Comparison of ENCODE assay signal across 16 cellular contexts in the genomic region with DNA sequence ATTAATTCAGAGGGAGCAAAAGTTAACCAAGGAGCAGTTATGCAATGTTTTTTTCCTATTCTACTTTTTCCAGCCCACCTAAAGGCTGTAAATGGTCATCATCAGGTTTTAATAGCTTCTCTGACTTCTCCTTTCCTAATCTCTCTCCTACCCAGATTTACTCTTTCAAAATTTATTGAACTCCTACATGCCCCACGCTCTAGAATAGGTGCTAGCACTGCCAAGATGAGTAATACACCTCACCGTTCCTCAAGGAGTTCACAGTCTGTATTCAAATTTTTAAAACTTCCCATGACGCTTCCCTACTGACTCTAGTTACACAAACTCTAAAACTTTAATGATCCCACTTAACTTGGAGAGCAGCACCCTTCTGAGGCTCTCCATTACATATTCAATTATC. TPM values are rescaled to one million over a fixed set of nuclear protein-coding genes. Genes with fewer than 3 reads are reported as not detected.
A peak's percentile ranks its signal among the peaks of the same experiment; 100 is the strongest.
DNase-seq lines count a peak whose midpoint lies in the region; ATAC-seq and TF ChIP-seq lines count a peak whose summit lies in the region.
"Had no signal": no experiment of that assay in that cellular context is flagged by ENCODE, and none has a peak within 500 bp of the region (broad histone marks: within the 10 kb centered on the region; RNA-seq: fewer than 3 reads in every experiment).

No MANE protein-coding gene starts in this region.

- H3K9me3 ChIP-seq in prostate gland = no peaks in the 10 kb centered on the region
- H3K9me3 ChIP-seq in upper lobe of right lung = no peaks in the 10 kb centered on the region
- H3K9me3 ChIP-seq in OCI-LY7 (ENCODE audit: low read length) = no peaks in the 10 kb centered on the region
- H3K9me3 ChIP-seq: body of pancreas had no signal

- peak overlapping the region; percentile 23 for H3K27ac Mint-ChIP-seq in activated naive CD4-positive, alpha-beta T cell treated with anti-CD3 and anti-CD28 coated beads for 36 hours
- H3K27ac Mint-ChIP-seq: activated CD4-positive, alpha-beta T cell treated with anti-CD3 and anti-CD28 coated beads, Interleukin-2, amount 10 ng/mL, durations not matched to agents 7 days and 5 days; activated T-helper 17 cell treated with anti-CD3 and anti-CD28 coated beads, Interleukin-2, amount 50 U/mL, for 72 hours; T-helper 1 cell treated with Interleukin-12 subunit alpha and Interleukin-12 subunit beta and Interleukin-4 antibody, amounts not matched to agents 30 μg/mL and 1 μg/mL, for 36 hours had no signal

- ATAC-seq in foreskin keratinocyte (peak; percentile 50), upper lobe of right lung (peak; percentile 75), GM18505 (IDR thresholded peaks at IDR 0.05; ENCODE audit: unreplicated experiment) (no peak)
- ATAC-seq: activated T-helper 17 cell treated with anti-CD3 and anti-CD28 coated beads, Interleukin-2, amount 50 U/mL, for 72 hours; body of pancreas had no signal

- H3K4me1 ChIP-seq in foreskin keratinocyte (peaks cover 26% of the 10 kb centered on the region), prostate gland (replicated peaks) (no peaks in the 10 kb centered on the region), upper lobe of right lung (peaks cover 33% of the 10 kb centered on the region), OCI-LY7 (ENCODE audit: insufficient read depth, low read length, poor library complexity, severe bottlenecking) (no peaks in the 10 kb centered on the region)

- no peaks in the 10 kb centered on the region for H3K79me2 ChIP-seq in OCI-LY7 (ENCODE audit: insufficient read depth, low read depth, low read length)

- DNase-seq in activated naive CD4-positive, alpha-beta T cell treated with anti-CD3 and anti-CD28 coated beads for 36 hours = no peak
- no peak for DNase-seq in activated naive CD4-positive, alpha-beta T cell treated with Interleukin-2 at 50 U/mL for 16 hours
- DNase-seq in foreskin keratinocyte = no peak
- no peak for DNase-seq in prostate gland (ENCODE audit: low spot score)
- no peak for DNase-seq in upper lobe of right lung
- no peak for DNase-seq in NCI-H1417 treated with DMSO at 0.1 percent for 48 hours (lab: John Stamatoyannopoulos, UW)
- no peak for DNase-seq in OCI-LY7 (ENCODE audit: low spot score)
- DNase-seq: 8988T; activated CD4-positive, alpha-beta T cell treated with anti-CD3 and anti-CD28 coated beads, Interleukin-2, amount 10 ng/mL, durations not matched to agents 7 days and 5 days; body of pancreas; NCI-H1092; NCI-H446 treated with DMSO at 0.1 percent for 48 hours had no signal

- H3K36me3 ChIP-seq in prostate gland = no peaks in the 10 kb centered on the region
- H3K36me3 ChIP-seq in upper lobe of right lung = no peaks in the 10 kb centered on the region
- no peaks in the 10 kb centered on the region for H3K36me3 ChIP-seq in OCI-LY7 (ENCODE audit: insufficient read depth, low read length)

- no peaks in the 10 kb centered on the region for H3K9me2 ChIP-seq in OCI-LY7 (ENCODE audit: insufficient read depth, low read length)

- no TSS peak for BruUV-seq in OCI-LY7 (replicated peaks; lab: Mats Ljungman, UMichigan)

- H3K27me3 ChIP-seq in foreskin keratinocyte = no peaks in the 10 kb centered on the region
- H3K27me3 ChIP-seq in prostate gland (replicated peaks; ENCODE audit: insufficient read depth) = no peaks in the 10 kb centered on the region
- no peaks in the 10 kb centered on the region for H3K27me3 ChIP-seq in upper lobe of right lung
- H3K27me3 ChIP-seq: body of pancreas had no signal

- no peak overlapping the region for H3K4me2 ChIP-seq in OCI-LY7 (ENCODE audit: low read length)

- no peaks in the 10 kb centered on the region for H4K20me1 ChIP-seq in OCI-LY7 (ENCODE audit: insufficient read depth, low read length)

- no peaks in the 10 kb centered on the region for H3K4me1 Mint-ChIP-seq in activated naive CD4-positive, alpha-beta T cell treated with anti-CD3 and anti-CD28 coated beads for 36 hours (ENCODE audit: low read depth)
- H3K4me1 Mint-ChIP-seq: activated T-helper 17 cell treated with anti-CD3 and anti-CD28 coated beads, Interleukin-2, amount 50 U/mL, for 72 hours had no signal

- CTCF ChIA-PET in activated naive CD4-positive, alpha-beta T cell treated with anti-CD3 and anti-CD28 coated beads for 36 hours (lab: Charles Lee) = no interaction called here
- CTCF ChIA-PET in OCI-LY7 (lab: Charles Lee; ENCODE audit: unreplicated experiment) = no interaction called here

- no peak overlapping the region for H3K27ac ChIP-seq in foreskin keratinocyte
- H3K27ac ChIP-seq in prostate gland = peak overlapping the region; percentile 60
- peak overlapping the region; percentile 48 for H3K27ac ChIP-seq in upper lobe of right lung
- H3K27ac ChIP-seq in OCI-LY7 (ENCODE audit: low read depth, low read length, poor library complexity, severe bottlenecking) = no peak overlapping the region

- H3K4me3 Mint-ChIP-seq in activated naive CD4-positive, alpha-beta T cell treated with anti-CD3 and anti-CD28 coated beads for 36 hours = no peak overlapping the region
- H3K4me3 Mint-ChIP-seq: activated CD4-positive, alpha-beta T cell treated with anti-CD3 and anti-CD28 coated beads, Interleukin-2, amount 10 ng/mL, durations not matched to agents 7 days and 5 days; activated T-helper 17 cell treated with anti-CD3 and anti-CD28 coated beads, Interleukin-2, amount 50 U/mL, for 72 hours; T-helper 1 cell treated with Interleukin-12 subunit alpha and Interleukin-12 subunit beta and Interleukin-4 antibody, amounts not matched to agents 30 μg/mL and 1 μg/mL, for 36 hours had no signal

- no peaks in the 10 kb centered on the region for H3K9me3 Mint-ChIP-seq in activated naive CD4-positive, alpha-beta T cell treated with anti-CD3 and anti-CD28 coated beads for 36 hours
- H3K9me3 Mint-ChIP-seq: activated CD4-positive, alpha-beta T cell treated with anti-CD3 and anti-CD28 coated beads, Interleukin-2, amount 10 ng/mL, durations not matched to agents 7 days and 5 days; activated T-helper 17 cell treated with anti-CD3 and anti-CD28 coated beads, Interleukin-2, amount 50 U/mL, for 72 hours; T-helper 1 cell treated with Interleukin-12 subunit alpha and Interleukin-12 subunit beta and Interleukin-4 antibody, amounts not matched to agents 30 μg/mL and 1 μg/mL, for 36 hours had no signal

- H3K36me3 Mint-ChIP-seq in activated naive CD4-positive, alpha-beta T cell treated with anti-CD3 and anti-CD28 coated beads for 36 hours (ENCODE audit: low read depth) = peaks cover 8% of the 10 kb centered on the region

- no peak overlapping the region for H2AFZ ChIP-seq in OCI-LY7 (ENCODE audit: low read length)

- WGBS in prostate gland = 24% methylated on average over 3 of the region's 3 CpGs

- H3K4me3 ChIP-seq in prostate gland (no peak overlapping the region), upper lobe of right lung (peak overlapping the region; percentile 6), OCI-LY7 (ENCODE audit: low read depth, low read length, poor library complexity, severe bottlenecking) (no peak overlapping the region)
- H3K4me3 ChIP-seq: body of pancreas had no signal

- no peaks in the 10 kb centered on the region for H3K27me3 Mint-ChIP-seq in activated naive CD4-positive, alpha-beta T cell treated with anti-CD3 and anti-CD28 coated beads for 36 hours (ENCODE audit: low read depth)
- H3K27me3 Mint-ChIP-seq: activated CD4-positive, alpha-beta T cell treated with anti-CD3 and anti-CD28 coated beads, Interleukin-2, amount 10 ng/mL, durations not matched to agents 7 days and 5 days; activated T-helper 17 cell treated with anti-CD3 and anti-CD28 coated beads, Interleukin-2, amount 50 U/mL, for 72 hours; progenitor cell of endocrine pancreas had no signal

- no peak for TF ChIP-seq POLR2A in prostate gland (IDR thresholded peaks at IDR 0.05)
- no peak for TF ChIP-seq POLR2A in GM18505 (IDR thresholded peaks at IDR 0.05; ENCODE audit: borderline replicate concordance, extremely low read depth, insufficient read depth, insufficient read length)

- intact Hi-C loops in activated naive CD4-positive, alpha-beta T cell treated with anti-CD3 and anti-CD28 coated beads for 36 hours (cut with micrococcal nuclease) = no loop called here
- intact Hi-C loops in prostate gland (cut with DNase I) = loop anchor here (5.0 kb wide), 2 partner anchors 94 to 169 kb away; a partner anchor contains a TSS
- intact Hi-C loops in upper lobe of right lung (cut with DNase I) = no loop called here
- intact Hi-C loops in OCI-LY7 (cut with micrococcal nuclease; ENCODE audit: unreplicated experiment) = no loop called here

- POLR2A ChIA-PET in OCI-LY7 (lab: Charles Lee) = no interaction called here

- no peak for TF ChIP-seq CTCF in foreskin keratinocyte (conservative IDR thresholded peaks at IDR 0.05)
- TF ChIP-seq CTCF in prostate gland (IDR thresholded peaks at IDR 0.05) = no peak
- no peak for TF ChIP-seq CTCF in upper lobe of right lung (IDR thresholded peaks at IDR 0.05)
- TF ChIP-seq CTCF in OCI-LY7 (conservative IDR thresholded peaks at IDR 0.05; ENCODE audit: low read length) = no peak

RNA-seq across cellular contexts. Expression of a gene that starts 51.7 kb away (rescaled TPM):
- 1 to 10 TPM; 4.1 to 6.2 TPM for total RNA-seq in activated naive CD4-positive, alpha-beta T cell treated with anti-CD3 and anti-CD28 coated beads for 36 hours
- total RNA-seq in foreskin keratinocyte (4.8 and 5.4 TPM in 2 replicates), prostate gland (1 to 10 TPM; 2.0 to 2.3 TPM), upper lobe of right lung (3.4 TPM), OCI-LY7 (2022) (4.9 and 8.3 TPM in 2 replicates)
- polyA plus RNA-seq in foreskin keratinocyte = 3.9 and 6.8 TPM in 2 replicates
- total RNA-seq in OCI-LY7 (2014; rRNA removed; shearing (Covaris generic)) = 1.6 and 5.2 TPM in 2 replicates

Comparison
In these comparisons a context has a peak if more than half of its experiments do, and no peak if none do; other contexts are left out.
1. H3K27ac ChIP-seq: peak in prostate gland (2 of 2) and upper lobe of right lung (single experiment); none in foreskin keratinocyte (single experiment) and OCI-LY7 (single experiment).